Comparison of ENCODE assay signal across 8 cellular contexts in genomic region chr19:10478903-10479384, GRCh38. TPM values are rescaled to one million over a fixed set of nuclear protein-coding genes. Genes with fewer than 3 reads are reported as not detected.
DNase-seq lines count a peak whose midpoint lies in the region; ATAC-seq and TF ChIP-seq lines count a peak whose summit lies in the region.

No MANE protein-coding gene starts in this region.

- no peaks in the 10 kb centered on the region for H3K9me3 ChIP-seq in Loucy (ENCODE audit: insufficient read depth, low read depth, low read length)
- no peaks in the 10 kb centered on the region for H3K9me3 ChIP-seq in heart left ventricle
- H3K9me3 ChIP-seq in tibial nerve = no peaks in the 10 kb centered on the region

- TF ChIP-seq POLR2A in heart left ventricle (IDR thresholded peaks at IDR 0.05) = peak in 1 of 2 donors; percentile 44
- peak in 1 of 2 donors; percentile 26 for TF ChIP-seq POLR2A in tibial nerve (IDR thresholded peaks at IDR 0.05)

- H3K4me1 ChIP-seq in Loucy (ENCODE audit: insufficient read depth, low read length, poor library complexity, severe bottlenecking) (peaks cover 7% of the 10 kb centered on the region), heart left ventricle (peaks cover 0 to 19% (median 8%) of the 10 kb centered on the region in 12 donors), tibial nerve (peaks cover 0 to 15% (median 0%) of the 10 kb centered on the region in 4 donors)

- H3K4me3 Mint-ChIP-seq in progenitor cell of endocrine pancreas (ENCODE audit: low read depth) = no peak overlapping the region

- H3K79me2 ChIP-seq in Loucy (ENCODE audit: insufficient read depth, low read length) = no peaks in the 10 kb centered on the region

- no peak overlapping the region for H2AFZ ChIP-seq in Loucy (ENCODE audit: low read length)

- peak; percentile 93 to 98 (median 98) for ATAC-seq in heart left ventricle

- peak in 1 of 2 donors; percentile 22 for TF ChIP-seq EP300 in tibial nerve (IDR thresholded peaks at IDR 0.05)

- intact Hi-C loops in heart left ventricle (cut with DNase I) = loop anchor here in 2 of 10 donors (5.0 to 10.0 kb wide), 2 partner anchors 74 to 88 kb away; partner anchors contain the start of genes CDC37 (in 1 of the 2), CDKN2D (in 1 of the 2) and KRI1 (in 1 of the 2)

- WGBS in heart left ventricle, 4 donors = 1% methylated on average over 35 to 36 of the region's 36 CpGs
- 0 to 1% methylated on average over 20 to 36 of the region's 36 CpGs for WGBS in tibial nerve, 2 donors

- no peaks in the 10 kb centered on the region for H3K36me3 Mint-ChIP-seq in progenitor cell of endocrine pancreas (ENCODE audit: insufficient read depth)

- H3K27ac Mint-ChIP-seq in progenitor cell of endocrine pancreas = no peak overlapping the region

- no peaks in the 10 kb centered on the region for H3K9me2 ChIP-seq in Loucy (replicated peaks; ENCODE audit: low read depth, low read length)

- H3F3A ChIP-seq in Loucy (ENCODE audit: low read depth) = no peaks in the 10 kb centered on the region

- peaks cover 16% of the 10 kb centered on the region for H3K27me3 Mint-ChIP-seq in progenitor cell of endocrine pancreas

- H3K36me3 ChIP-seq in Loucy (ENCODE audit: insufficient read depth, low read length) = no peaks in the 10 kb centered on the region
- peaks cover 0 to 1% (median 0%) of the 10 kb centered on the region in 9 donors for H3K36me3 ChIP-seq in heart left ventricle
- H3K36me3 ChIP-seq in tibial nerve = no peaks in the 10 kb centered on the region

- H3K4me3 ChIP-seq in Loucy (ENCODE audit: low read length, poor library complexity, severe bottlenecking) (no peak overlapping the region), heart left ventricle (peak overlapping the region in 11 of 12 donors; percentile 33 to 64 (median 53)), tibial nerve (peak overlapping the region; percentile 28 to 53 (median 34))

- peak overlapping the region in 6 of 12 donors; percentile 11 to 47 (median 40) for H3K27ac ChIP-seq in heart left ventricle
- peak overlapping the region in 2 of 4 donors; percentile 57 to 70 for H3K27ac ChIP-seq in tibial nerve

- H3K27me3 ChIP-seq in Loucy (ENCODE audit: insufficient read depth, low read length, poor library complexity, severe bottlenecking) (no peaks in the 10 kb centered on the region), heart left ventricle (no peaks in the 10 kb centered on the region), tibial nerve (no peaks in the 10 kb centered on the region)

- H4K20me1 ChIP-seq in Loucy (ENCODE audit: insufficient read depth, low read length, poor library complexity, severe bottlenecking) = no peaks in the 10 kb centered on the region

- H3K4me1 Mint-ChIP-seq in progenitor cell of endocrine pancreas (ENCODE audit: low read depth) = no peaks in the 10 kb centered on the region

- TF ChIP-seq CTCF in Loucy (conservative IDR thresholded peaks at IDR 0.05; ENCODE audit: low read length) (peak; percentile 30; the same call in 1 of the 2 replicates), heart left ventricle (IDR thresholded peaks at IDR 0.05) (peak; percentile 78 to 91 (median 88)), progenitor cell of endocrine pancreas (IDR thresholded peaks at IDR 0.05; ENCODE audit: unreplicated experiment) (peak; percentile 58), tibial nerve (IDR thresholded peaks at IDR 0.05) (peak; percentile 22 to 92 (median 66))

- peak; percentile 76 for DNase-seq in DMS114 treated with DMSO at 0.1 percent for 48 hours (lab: John Stamatoyannopoulos, UW; ENCODE audit: unreplicated experiment)
- DNase-seq in T follicular helper cell (ENCODE audit: low read depth) = peak; percentile 88
- DNase-seq in activated naive CD8-positive, alpha-beta T cell treated with anti-CD3 and anti-CD28 coated beads, Interleukin-2, amount 50 U/mL, for 16 hours (ENCODE audit: low read depth, low spot score) = peak; percentile 83
- DNase-seq in heart left ventricle = peak; percentile 92 to 94 (median 94)
- peak; percentile 26 for DNase-seq in progenitor cell of endocrine pancreas (ENCODE audit: low spot score, unreplicated experiment)
- DNase-seq in tibial nerve (ENCODE audit: low spot score in 2 of 2) = peak; percentile 86 to 89
- DNase-seq in RKO (ENCODE audit: low spot score) = no peak

- H3K9ac ChIP-seq in Loucy (ENCODE audit: low read depth, low read length, poor library complexity, severe bottlenecking) = no peak overlapping the region

- no peak overlapping the region for H3K4me2 ChIP-seq in Loucy (ENCODE audit: low read depth, low read length, poor library complexity, severe bottlenecking)

- H3K9me3 Mint-ChIP-seq in progenitor cell of endocrine pancreas (ENCODE audit: low read depth) = no peaks in the 10 kb centered on the region

RNA-seq across cellular contexts. Expression of gene KEAP1, which starts 24.2 kb away (rescaled TPM):
- total RNA-seq in heart left ventricle = 10 to 100 TPM; 52.8 to 94.2 (median 65.4) TPM
- polyA plus RNA-seq in heart left ventricle = 10 to 100 TPM; 68.3 to 71.3 TPM
- 64.7 and 76.6 TPM in 2 replicates for total RNA-seq in progenitor cell of endocrine pancreas
- total RNA-seq in tibial nerve = 10 to 100 TPM; 45.4 to 52.4 (median 50.7) TPM

RNA-seq across cellular contexts. Expression of gene S1PR5, which starts 38.3 kb away (rescaled TPM):
- total RNA-seq in heart left ventricle = 1 to 10 TPM in 1 of 9 donors, under 1 TPM in 5, not detected in 3; 0.23 to 1.7 (median 0.32) TPM
- polyA plus RNA-seq in heart left ventricle = under 1 TPM in 1 of 2 donors, not detected in 1; 0.10 TPM
- total RNA-seq in progenitor cell of endocrine pancreas = not detected in 2 replicates
- under 1 TPM in 1 of 4 donors, not detected in 3; 0.84 TPM for total RNA-seq in tibial nerve

RNA-seq across cellular contexts. Expression of gene PDE4A, which starts 58.6 kb away (rescaled TPM):
- 10 to 100 TPM in 8 of 9 donors, 1 to 10 TPM in 1; 9.3 to 33.3 (median 17.3) TPM for total RNA-seq in heart left ventricle
- polyA plus RNA-seq in heart left ventricle = 10 to 100 TPM in 1 of 2 donors, 1 to 10 TPM in 1; 5.2 to 11.2 TPM
- total RNA-seq in progenitor cell of endocrine pancreas = 0.72 and 0.87 TPM in 2 replicates
- total RNA-seq in tibial nerve = 10 to 100 TPM in 2 of 4 donors, 1 to 10 TPM in 2; 8.7 to 12.7 (median 10.0) TPM

Comparison
In these comparisons a context has a peak if more than half of its experiments do, and no peak if none do; other contexts are left out.
1. CTCF ChIP-seq: peak in every context shown above with its lines; median percentile 88 in heart left ventricle; 66 in tibial nerve; 58 in progenitor cell of endocrine pancreas; 30 in Loucy.